In genomic region chr13:77729502-77730221, GRCh38 we compare ENCODE assay signal across 11 cellular contexts. TPM values are rescaled to one million over a fixed set of nuclear protein-coding genes. Genes with fewer than 3 reads are reported as not detected.
A peak's percentile ranks its signal among the peaks of the same experiment; 100 is the strongest.
DNase-seq lines count a peak whose midpoint lies in the region; ATAC-seq and TF ChIP-seq lines count a peak whose summit lies in the region.
"Had no signal": no experiment of that assay in that cellular context is flagged by ENCODE, and none has a peak within 500 bp of the region (broad histone marks: within the 10 kb centered on the region; RNA-seq: fewer than 3 reads in every experiment).

No MANE protein-coding gene starts in this region.

- peaks cover 24% of the 10 kb centered on the region for H3K4me1 Mint-ChIP-seq in activated B cell treated with CpG ODN at 0.5 μM for 24 hours
- peaks cover 36% of the 10 kb centered on the region for H3K4me1 Mint-ChIP-seq in stimulated activated naive CD8-positive, alpha-beta T cell treated with anti-CD3 and anti-CD28 coated beads, Interleukin-15, amount 100 ng/mL, for 72 hours

- intact Hi-C loops in activated B cell treated with CpG ODN at 0.5 μM for 24 hours (cut with micrococcal nuclease), result no loop called here

- ATAC-seq in HG02885 (IDR thresholded peaks at IDR 0.05; ENCODE audit: poor library complexity, unreplicated experiment) (peak; percentile 98), activated B cell treated with CpG ODN at 0.5 μM for 24 hours (ENCODE audit: low read depth) (peak; percentile 42)
- peak; percentile 100 for ATAC-seq in stimulated activated naive CD8-positive, alpha-beta T cell treated with anti-CD3 and anti-CD28 coated beads, Interleukin-15, amount 100 ng/mL, for 72 hours

- DNase-seq in activated effector memory CD4-positive, alpha-beta T cell treated with anti-CD3 and anti-CD28 coated beads, Interleukin-2, amount 50 U/mL, for 16 hours, result peak; percentile 65
- no peak for DNase-seq in activated effector memory CD4-positive, alpha-beta T cell treated with Interleukin-2 at 50 U/mL for 16 hours
- DNase-seq in activated B cell treated with CpG ODN at 0.5 μM for 24 hours (no peak), AML-193 (lab: John Stamatoyannopoulos, UW) (no peak), NCI-H1092 treated with DMSO at 0.1 percent for 48 hours (lab: John Stamatoyannopoulos, UW) (no peak), pons (ENCODE audit: low spot score) (no peak)
- peak; percentile 27 to 61 for DNase-seq in stimulated activated naive CD8-positive, alpha-beta T cell treated with anti-CD3 and anti-CD28 coated beads, Interleukin-15, amount 100 ng/mL, for 72 hours
- DNase-seq: naive B cell, NCI-H1105 had no signal

- TF ChIP-seq CTCF in activated B cell treated with CpG ODN at 0.5 μM for 24 hours (IDR thresholded peaks at IDR 0.05), result no peak

- CTCF ChIA-PET in activated B cell treated with CpG ODN at 0.5 μM for 24 hours (lab: Charles Lee), result no interaction called here

- no peak overlapping the region for H3K27ac Mint-ChIP-seq in activated B cell treated with CpG ODN at 0.5 μM for 24 hours
- peak overlapping the region; percentile 59 to 96 for H3K27ac Mint-ChIP-seq in stimulated activated naive CD8-positive, alpha-beta T cell treated with anti-CD3 and anti-CD28 coated beads, Interleukin-15, amount 100 ng/mL, for 72 hours
- H3K27ac Mint-ChIP-seq: B cell had no signal

- POLR2A ChIA-PET in activated B cell treated with CpG ODN at 0.5 μM for 24 hours (lab: Charles Lee), result no interaction called here

- peak overlapping the region; percentile 5 for H3K4me3 Mint-ChIP-seq in activated B cell treated with CpG ODN at 0.5 μM for 24 hours
- H3K4me3 Mint-ChIP-seq in stimulated activated naive CD8-positive, alpha-beta T cell treated with anti-CD3 and anti-CD28 coated beads, Interleukin-15, amount 100 ng/mL, for 72 hours, result peak overlapping the region; percentile 71 to 74
- H3K4me3 Mint-ChIP-seq: B cell, naive B cell had no signal

- no peaks in the 10 kb centered on the region for H3K27me3 Mint-ChIP-seq in activated B cell treated with CpG ODN at 0.5 μM for 24 hours
- H3K27me3 Mint-ChIP-seq in stimulated activated naive CD8-positive, alpha-beta T cell treated with anti-CD3 and anti-CD28 coated beads, Interleukin-15, amount 100 ng/mL, for 72 hours, result no peaks in the 10 kb centered on the region
- H3K27me3 Mint-ChIP-seq: B cell, naive B cell had no signal

- no peaks in the 10 kb centered on the region for H3K9me3 Mint-ChIP-seq in activated B cell treated with CpG ODN at 0.5 μM for 24 hours
- H3K9me3 Mint-ChIP-seq in stimulated activated naive CD8-positive, alpha-beta T cell treated with anti-CD3 and anti-CD28 coated beads, Interleukin-15, amount 100 ng/mL, for 72 hours, result no peaks in the 10 kb centered on the region
- H3K9me3 Mint-ChIP-seq: naive B cell had no signal

- H3K36me3 Mint-ChIP-seq in activated B cell treated with CpG ODN at 0.5 μM for 24 hours (ENCODE audit: low read depth), result peaks cover 38% of the 10 kb centered on the region

RNA-seq across cellular contexts. Expression of gene SLAIN1, which starts 32.2 kb away (rescaled TPM):
- 15.3 and 16.2 TPM in 2 replicates for total RNA-seq in activated B cell treated with CpG ODN at 0.5 μM for 24 hours

Comparison
In these comparisons a context has a peak if more than half of its experiments do, and no peak if none do; other contexts are left out.
1. DNase-seq: peak in activated effector memory CD4-positive, alpha-beta T cell treated with anti-CD3 and anti-CD28 coated beads, Interleukin-2, amount 50 U/mL, for 16 hours (single experiment) and stimulated activated naive CD8-positive, alpha-beta T cell treated with anti-CD3 and anti-CD28 coated beads, Interleukin-15, amount 100 ng/mL, for 72 hours (2 of 2); none in activated effector memory CD4-positive, alpha-beta T cell treated with Interleukin-2 at 50 U/mL for 16 hours (single experiment), activated B cell treated with CpG ODN at 0.5 μM for 24 hours (single experiment), AML-193 (0 of 2), NCI-H1092 treated with DMSO at 0.1 percent for 48 hours (single experiment) and pons (single experiment).
2. ATAC-seq: peak in every context shown above with its lines; median percentile 100 in stimulated activated naive CD8-positive, alpha-beta T cell treated with anti-CD3 and anti-CD28 coated beads, Interleukin-15, amount 100 ng/mL, for 72 hours; 98 in HG02885; 42 in activated B cell treated with CpG ODN at 0.5 μM for 24 hours.